Comparison of ENCODE assay signal across 16 cellular contexts in the genomic region with DNA sequence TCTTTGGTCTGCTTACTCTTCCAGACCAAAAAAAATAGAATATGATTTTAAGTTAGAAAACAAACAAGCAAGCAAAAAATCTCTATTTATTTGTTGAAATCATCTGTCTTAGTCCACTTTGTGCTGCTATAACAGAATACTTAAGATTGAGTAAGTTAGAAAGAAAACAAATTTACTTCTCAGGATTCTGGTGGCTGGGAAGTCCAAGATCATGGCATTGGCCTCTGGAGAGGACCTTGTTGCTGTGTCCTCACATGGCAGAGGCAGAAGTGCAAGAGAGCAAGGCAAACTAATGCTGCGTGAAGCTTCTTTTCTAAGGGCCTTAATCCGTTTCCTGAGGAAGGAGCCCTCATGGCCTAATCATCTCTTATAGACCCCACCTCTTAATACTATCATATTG.
A peak's percentile ranks its signal among the peaks of the same experiment; 100 is the strongest.
DNase-seq lines count a peak whose midpoint lies in the region; ATAC-seq and TF ChIP-seq lines count a peak whose summit lies in the region.
"Had no signal": no experiment of that assay in that cellular context is flagged by ENCODE, and none has a peak within 500 bp of the region (broad histone marks: within the 10 kb centered on the region; RNA-seq: fewer than 3 reads in every experiment).

No MANE protein-coding gene starts in this region.

- BruUV-seq in HCT116 (replicated peaks; lab: Mats Ljungman, UMichigan) = no TSS peak

- no peak overlapping the region for H2BK15ac ChIP-seq in mesenchymal stem cell (ENCODE audit: low read depth, poor library complexity, severe bottlenecking)

- H3K4me3 ChIP-seq in HCT116 (replicated peaks in 1 of 2; ENCODE audit: low read depth in 1 of 2, low read length in 2 of 2) (no peak overlapping the region), mesenchymal stem cell (ENCODE audit: insufficient read depth in 1 of 2, low read depth in 1 of 2, low read length in 2 of 2) (no peak overlapping the region), MM.1S (ENCODE audit: low read length) (no peak overlapping the region)
- H3K4me3 ChIP-seq: GM23338 had no signal

- no peak for TF ChIP-seq POLR2A in HCT116 (IDR thresholded peaks at IDR 0.05; ENCODE audit: borderline replicate concordance, extremely low read depth, insufficient read depth, insufficient read length)

- H3K4me2 ChIP-seq in HCT116 (ENCODE audit: low read length) (no peak overlapping the region), mesenchymal stem cell (ENCODE audit: low read length, poor library complexity, severe bottlenecking) (no peak overlapping the region), MM.1S (ENCODE audit: low read depth, low read length) (no peak overlapping the region)
- H3K4me2 ChIP-seq: GM23338 had no signal

- H3K27me3 ChIP-seq in HCT116 (ENCODE audit: insufficient read depth, low read length) = peaks cover 7% of the 10 kb centered on the region; the same call in 1 of the 2 replicates
- H3K27me3 ChIP-seq in mesenchymal stem cell (ENCODE audit: control insufficient read depth in 1 of 2, insufficient read depth in 1 of 2, low read length in 2 of 2) = peaks cover 0 to 2% of the 10 kb centered on the region in 2 experiments
- H3K27me3 ChIP-seq in MM.1S (replicated peaks; ENCODE audit: insufficient read depth, low read length) = no peaks in the 10 kb centered on the region

- DNase-seq in activated naive CD4-positive, alpha-beta T cell treated with anti-CD3 and anti-CD28 coated beads for 36 hours = no peak
- no peak for DNase-seq in HCT116 (ENCODE audit: low read depth, low spot score)
- no peak for DNase-seq in mesenchymal stem cell
- no peak for DNase-seq in MM.1S
- DNase-seq in T-helper 1 cell = no peak
- DNase-seq: 8988T; C1 segment of cervical spinal cord; Calu3; CD4-positive, alpha-beta memory T cell; COR-L47; DMS53; DMS79 treated with DMSO at 0.1 percent for 48 hours; GF-D8; H9 had no signal

- H3K9me2 ChIP-seq in HCT116 (ENCODE audit: insufficient read depth) = no peaks in the 10 kb centered on the region
- H3K9me2 ChIP-seq in MM.1S (replicated peaks; ENCODE audit: insufficient read depth, low read length) = no peaks in the 10 kb centered on the region

- no peak for ATAC-seq in HCT116
- ATAC-seq: GM23338 had no signal

- POLR2A ChIA-PET in HCT116 (lab: Charles Lee) = no interaction called here

- no peak overlapping the region for H4K91ac ChIP-seq in mesenchymal stem cell (ENCODE audit: low read length)

- H3K27ac Mint-ChIP-seq in activated naive CD4-positive, alpha-beta T cell treated with anti-CD3 and anti-CD28 coated beads, Interleukin-2, amount 50 U/mL, for 24 hours = peak overlapping the region; percentile 8
- no peak overlapping the region for H3K27ac Mint-ChIP-seq in activated naive CD4-positive, alpha-beta T cell treated with anti-CD3 and anti-CD28 coated beads for 36 hours
- H3K27ac Mint-ChIP-seq: CD4-positive, alpha-beta memory T cell; GM23338 had no signal

- H3F3A ChIP-seq in MM.1S (ENCODE audit: insufficient read depth, low read length) = no peaks in the 10 kb centered on the region

- no peaks in the 10 kb centered on the region for H3K9me3 Mint-ChIP-seq in activated naive CD4-positive, alpha-beta T cell treated with anti-CD3 and anti-CD28 coated beads, Interleukin-2, amount 50 U/mL, for 24 hours
- H3K9me3 Mint-ChIP-seq in activated naive CD4-positive, alpha-beta T cell treated with anti-CD3 and anti-CD28 coated beads for 36 hours = peaks cover 10% of the 10 kb centered on the region

- no peaks in the 10 kb centered on the region for H3K79me2 ChIP-seq in HCT116 (ENCODE audit: insufficient read depth, low read length)
- no peaks in the 10 kb centered on the region for H3K79me2 ChIP-seq in MM.1S (ENCODE audit: low read length)

- H2BK12ac ChIP-seq in mesenchymal stem cell (ENCODE audit: low read length in 2 of 2) = no peak overlapping the region

- H4K20me1 ChIP-seq in HCT116 (ENCODE audit: insufficient read depth) (no peaks in the 10 kb centered on the region), MM.1S (ENCODE audit: insufficient read depth, low read length) (no peaks in the 10 kb centered on the region)

- CTCF ChIA-PET in activated naive CD4-positive, alpha-beta T cell treated with anti-CD3 and anti-CD28 coated beads for 36 hours (lab: Charles Lee) = no interaction called here
- CTCF ChIA-PET in HCT116 (lab: Charles Lee) = no interaction called here

- H3K36me3 ChIP-seq in HCT116 (ENCODE audit: control insufficient read depth in 1 of 2, insufficient read depth in 2 of 2, low read length in 2 of 2) (no peaks in the 10 kb centered on the region), mesenchymal stem cell (ENCODE audit: control insufficient read depth in 1 of 2, insufficient read depth in 2 of 2, low read depth in 1 of 2, low read length in 2 of 2) (no peaks in the 10 kb centered on the region), MM.1S (replicated peaks; ENCODE audit: insufficient read depth, low read length) (no peaks in the 10 kb centered on the region)

- H3K23ac ChIP-seq in mesenchymal stem cell (ENCODE audit: low read length in 2 of 2) = no peak overlapping the region

- H2AFZ ChIP-seq in HCT116 (ENCODE audit: low read depth, low read length, poor library complexity, severe bottlenecking) (no peak overlapping the region), mesenchymal stem cell (ENCODE audit: low read depth, low read length) (no peak overlapping the region), MM.1S (ENCODE audit: low read length) (no peak overlapping the region)
- H2AFZ ChIP-seq: GM23338 had no signal

- no CpG with 5 or more reads among the region's 2 CpGs for WGBS in mesenchymal stem cell

- H3K36me3 Mint-ChIP-seq in activated naive CD4-positive, alpha-beta T cell treated with anti-CD3 and anti-CD28 coated beads, Interleukin-2, amount 50 U/mL, for 24 hours = peaks cover 3% of the 10 kb centered on the region
- H3K36me3 Mint-ChIP-seq in activated naive CD4-positive, alpha-beta T cell treated with anti-CD3 and anti-CD28 coated beads for 36 hours (ENCODE audit: low read depth) = peaks cover 3% of the 10 kb centered on the region

- H3K18ac ChIP-seq in mesenchymal stem cell (ENCODE audit: low read depth in 1 of 2, low read length in 2 of 2) = no peak overlapping the region

- no peaks in the 10 kb centered on the region for H3K4me1 Mint-ChIP-seq in activated naive CD4-positive, alpha-beta T cell treated with anti-CD3 and anti-CD28 coated beads, Interleukin-2, amount 50 U/mL, for 24 hours
- peaks cover 7% of the 10 kb centered on the region for H3K4me1 Mint-ChIP-seq in activated naive CD4-positive, alpha-beta T cell treated with anti-CD3 and anti-CD28 coated beads for 36 hours (ENCODE audit: low read depth)
- H3K4me1 Mint-ChIP-seq: CD4-positive, alpha-beta memory T cell; GM23338; H9 had no signal

- no peak for TF ChIP-seq CTCF in HCT116 (IDR thresholded peaks at IDR 0.05 in 2 of 3, conservative IDR thresholded peaks at IDR 0.05 in 1 of 3; ENCODE audit: borderline replicate concordance in 1 of 3, insufficient read depth in 1 of 3, low read depth in 2 of 3, low read length in 2 of 3)
- TF ChIP-seq CTCF in MM.1S (IDR thresholded peaks at IDR 0.05; ENCODE audit: low read length) = no peak

- H2AK5ac ChIP-seq in mesenchymal stem cell (ENCODE audit: low read length, severe bottlenecking) = peak overlapping the region; percentile 98

- H3K14ac ChIP-seq in mesenchymal stem cell (ENCODE audit: low read length in 2 of 2) = no peak overlapping the region

- H3K27ac ChIP-seq in HCT116 (ENCODE audit: low read depth, low read length) (no peak overlapping the region), mesenchymal stem cell (ENCODE audit: low read length, poor library complexity, severe bottlenecking) (no peak overlapping the region), MM.1S (ENCODE audit: low read length) (no peak overlapping the region)

- H3K4ac ChIP-seq in mesenchymal stem cell (ENCODE audit: low read depth in 1 of 2, low read length in 2 of 2) = no peak overlapping the region

- peaks cover 4% of the 10 kb centered on the region for H3K79me1 ChIP-seq in mesenchymal stem cell (replicated peaks; ENCODE audit: low read length, poor library complexity, severe bottlenecking)

- intact Hi-C loops in activated naive CD4-positive, alpha-beta T cell treated with anti-CD3 and anti-CD28 coated beads for 36 hours (cut with micrococcal nuclease) = no loop called here
- intact Hi-C loops in HCT116 (cut with micrococcal nuclease) = no loop called here

- H3K9ac ChIP-seq in HCT116 (ENCODE audit: low read length) (no peak overlapping the region), mesenchymal stem cell (ENCODE audit: low read length) (no peak overlapping the region), MM.1S (ENCODE audit: low read length) (no peak overlapping the region)

- RAD21 ChIA-PET in HCT116 (lab: Charles Lee; ENCODE audit: low non-redundant PET in 1 of 2, low total read pairs in 2 of 2, uncharacterized antibody in 2 of 2, unreplicated experiment in 2 of 2) = no interaction called here

- H2BK5ac ChIP-seq in mesenchymal stem cell (ENCODE audit: low read depth, low read length, poor library complexity, severe bottlenecking) = peak overlapping the region; percentile 61

- H4K8ac ChIP-seq in mesenchymal stem cell (ENCODE audit: low read length) = no peak overlapping the region

- no peak for TF ChIP-seq RAD21 in HCT116 (IDR thresholded peaks at IDR 0.05; ENCODE audit: low read depth)

- no peak overlapping the region for H3K4me3 Mint-ChIP-seq in activated naive CD4-positive, alpha-beta T cell treated with anti-CD3 and anti-CD28 coated beads, Interleukin-2, amount 50 U/mL, for 24 hours
- no peak overlapping the region for H3K4me3 Mint-ChIP-seq in activated naive CD4-positive, alpha-beta T cell treated with anti-CD3 and anti-CD28 coated beads for 36 hours
- H3K4me3 Mint-ChIP-seq: CD4-positive, alpha-beta memory T cell; GM23338; H9 had no signal

- H3K4me1 ChIP-seq in HCT116 (ENCODE audit: control insufficient read depth in 1 of 2, insufficient read depth in 2 of 2, low read length in 2 of 2) (peaks cover 12 to 31% of the 10 kb centered on the region in 2 experiments), mesenchymal stem cell (ENCODE audit: control insufficient read depth, insufficient read depth, low read depth, low read length) (peaks cover 7% of the 10 kb centered on the region), MM.1S (ENCODE audit: low read length) (no peaks in the 10 kb centered on the region)

- H3K27me3 Mint-ChIP-seq in activated naive CD4-positive, alpha-beta T cell treated with anti-CD3 and anti-CD28 coated beads, Interleukin-2, amount 50 U/mL, for 24 hours = no peaks in the 10 kb centered on the region
- H3K27me3 Mint-ChIP-seq in activated naive CD4-positive, alpha-beta T cell treated with anti-CD3 and anti-CD28 coated beads for 36 hours (ENCODE audit: low read depth) = no peaks in the 10 kb centered on the region
- H3K27me3 Mint-ChIP-seq: CD4-positive, alpha-beta memory T cell had no signal

- H3K9me3 ChIP-seq in HCT116 (ENCODE audit: control insufficient read depth in 1 of 2, insufficient read depth in 1 of 2, low read depth in 1 of 2, low read length in 2 of 2) = no peaks in the 10 kb centered on the region; a peak in 1 of 4 replicates
- peaks cover 3% of the 10 kb centered on the region for H3K9me3 ChIP-seq in mesenchymal stem cell (ENCODE audit: control insufficient read depth, low read length)
- no peaks in the 10 kb centered on the region for H3K9me3 ChIP-seq in MM.1S (replicated peaks; ENCODE audit: insufficient read depth, low read length)

- H2BK120ac ChIP-seq in mesenchymal stem cell (ENCODE audit: low read depth, low read length) = no peak overlapping the region

TF ChIP-seq in HCT116, 20 proteins besides CTCF, POLR2A, EP300 and RAD21 (continues in another document):
- TF ChIP-seq EZH2phosphoT487 (IDR thresholded peaks at IDR 0.05; ENCODE audit: borderline replicate concordance) = no peak
